ENCODE assay signal across 1 cellular context in the genomic region with DNA sequence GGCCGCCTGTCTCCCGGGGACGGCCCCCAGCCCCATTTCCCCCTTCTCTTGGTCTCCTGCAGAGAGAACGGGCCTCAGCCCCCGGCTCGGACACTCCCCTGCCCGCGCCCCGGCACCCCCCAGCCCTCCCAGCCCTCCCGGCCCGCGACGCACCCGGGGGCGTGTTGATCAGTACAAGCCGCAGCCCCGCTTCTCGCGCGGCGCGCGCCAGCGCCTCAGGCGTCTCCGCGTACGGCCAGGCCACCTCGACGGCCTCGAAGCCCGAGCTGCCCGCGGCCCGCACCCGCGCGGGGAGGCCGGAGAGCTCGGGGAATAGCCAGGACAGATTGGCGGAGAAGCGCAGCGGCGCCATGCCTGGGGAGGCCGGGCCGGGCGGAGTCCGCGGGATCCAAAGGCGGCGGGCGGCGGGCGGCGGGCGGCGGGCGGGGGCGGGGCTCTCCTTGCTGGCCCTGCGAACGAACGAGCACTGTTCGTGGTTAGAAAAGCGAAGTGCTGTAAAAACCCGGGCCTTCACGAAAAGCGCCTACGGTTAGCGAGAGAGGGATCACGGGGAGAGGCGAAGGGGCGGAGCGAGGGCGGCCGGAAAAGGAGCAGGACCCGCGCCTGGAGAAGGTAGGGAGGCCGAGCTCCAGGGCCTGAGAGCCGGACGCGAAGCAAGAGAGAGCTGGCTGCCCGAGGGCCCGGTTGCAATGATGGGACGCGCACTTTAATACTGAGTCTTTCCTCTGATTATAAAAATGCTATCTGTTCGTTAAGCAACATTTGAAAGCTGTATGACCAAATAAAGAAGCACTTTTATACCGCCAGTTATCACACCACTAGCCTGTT.
A peak's percentile ranks its signal among the peaks of the same experiment; 100 is the strongest.
TF ChIP-seq lines count a peak whose summit lies in the region.

HYI (minus strand) TSS at position 490 of the 828 bp plus-strand sequence; CDS start at position 352, 138 bp downstream.

TF ChIP-seq in Ishikawa, 13 proteins besides CTCF, POLR2A, EP300 and RAD21 (continued from another document):
- TF ChIP-seq REST (IDR thresholded peaks at IDR 0.05; ENCODE audit: low read depth): no peak
- no peak for TF ChIP-seq EGR1 (IDR thresholded peaks at IDR 0.05)
- TF ChIP-seq, protein P1, sequence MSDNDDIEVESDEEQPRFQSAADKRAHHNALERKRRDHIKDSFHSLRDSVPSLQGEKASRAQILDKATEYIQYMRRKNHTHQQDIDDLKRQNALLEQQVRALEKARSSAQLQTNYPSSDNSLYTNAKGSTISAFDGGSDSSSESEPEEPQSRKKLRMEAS (IDR thresholded peaks at IDR 0.05): peak; percentile 63
- TF ChIP-seq TCF12 (IDR thresholded peaks at IDR 0.05; ENCODE audit: low read depth): no peak
- TF ChIP-seq TAF1 (IDR thresholded peaks at IDR 0.05; ENCODE audit: low read depth): peak; percentile 24; the same call in 1 of the 2 replicates
- 0 out of 2 replicates have a peak, but pooled peaks have one; percentile 52 for TF ChIP-seq ZBTB7A (IDR thresholded peaks at IDR 0.05; ENCODE audit: low read depth)
- no peak; the same call in 1 of the 2 replicates for TF ChIP-seq FOXM1 (IDR thresholded peaks at IDR 0.05; ENCODE audit: borderline replicate concordance, low read depth)
- no peak for TF ChIP-seq CREB1 (IDR thresholded peaks at IDR 0.05; ENCODE audit: low read depth)
- no peak for TF ChIP-seq YY1 (IDR thresholded peaks at IDR 0.05; ENCODE audit: low read depth)
- TF ChIP-seq, protein P2, sequence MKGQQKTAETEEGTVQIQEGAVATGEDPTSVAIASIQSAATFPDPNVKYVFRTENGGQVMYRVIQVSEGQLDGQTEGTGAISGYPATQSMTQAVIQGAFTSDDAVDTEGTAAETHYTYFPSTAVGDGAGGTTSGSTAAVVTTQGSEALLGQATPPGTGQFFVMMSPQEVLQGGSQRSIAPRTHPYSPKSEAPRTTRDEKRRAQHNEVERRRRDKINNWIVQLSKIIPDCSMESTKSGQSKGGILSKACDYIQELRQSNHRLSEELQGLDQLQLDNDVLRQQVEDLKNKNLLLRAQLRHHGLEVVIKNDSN (IDR thresholded peaks at IDR 0.05): peak; percentile 60
- no peak for TF ChIP-seq CEBPB (IDR thresholded peaks at IDR 0.05)
- TF ChIP-seq TEAD4 (IDR thresholded peaks at IDR 0.05): no peak
